In genomic region chr12:38120438-38120837, GRCh38 we compare ENCODE assay signal across 19 cellular contexts.
DNase-seq lines count a peak whose midpoint lies in the region; ATAC-seq and TF ChIP-seq lines count a peak whose summit lies in the region.
"Had no signal": no experiment of that assay in that cellular context is flagged by ENCODE, and none has a peak within 500 bp of the region (broad histone marks: within the 10 kb centered on the region; RNA-seq: fewer than 3 reads in every experiment).

No MANE protein-coding gene starts in this region.

- H2AFZ ChIP-seq in Karpas-422 (ENCODE audit: low read length), result no peak overlapping the region
- H2AFZ ChIP-seq: GM23248 had no signal

- no peaks in the 10 kb centered on the region for H3K27me3 ChIP-seq in Karpas-422 (ENCODE audit: low read length)
- H3K27me3 ChIP-seq: BLaER1 had no signal

- no peaks in the 10 kb centered on the region for H4K20me1 ChIP-seq in Karpas-422 (ENCODE audit: insufficient read depth, low read depth, low read length)
- H4K20me1 ChIP-seq: BLaER1 had no signal

- POLR2A ChIA-PET in HEK293T (lab: Yijun Ruan, JAX), result no interaction called here

- DNase-seq in Caki2 (ENCODE audit: low read depth) (peak; percentile 63), Karpas-422 (peak; percentile 43), kidney glomerular epithelial cell (lab: John Stamatoyannopoulos, UW) (peak; percentile 15), HEK293T (ENCODE audit: extremely low spot score) (no peak)
- DNase-seq: Caco-2; CD4-positive, CD25-positive, alpha-beta regulatory T cell; CD8-positive, alpha-beta T cell; DMS 273 treated with DMSO at 0.1 percent for 48 hours; DMS79; EL; GDM1; GM23248; H7; HCEC 1CT had no signal

- H3K36me3 ChIP-seq in Karpas-422 (ENCODE audit: insufficient read depth, low read length), result no peaks in the 10 kb centered on the region
- H3K36me3 ChIP-seq: BLaER1 had no signal

- H3K27ac ChIP-seq in Karpas-422 (ENCODE audit: low read length), result no peak overlapping the region
- H3K27ac ChIP-seq: 22Rv1, BLaER1, C4-2B, GM23248 had no signal

- no peaks in the 10 kb centered on the region for H3K4me1 ChIP-seq in Karpas-422 (ENCODE audit: low read length)

- in situ Hi-C loops in Caki2 (cut with HindIII; ENCODE audit: low pct_unique_long_range_greater_than_20kb, low sequenced_read_pairs), result no loop called here

- CTCF ChIA-PET in HEK293T (lab: Yijun Ruan, JAX), result no interaction called here

- no peak overlapping the region for H3K4me3 ChIP-seq in Karpas-422 (ENCODE audit: low read length)
- H3K4me3 ChIP-seq: BLaER1, GM23248 had no signal

- no peaks in the 10 kb centered on the region for H3K79me2 ChIP-seq in Karpas-422 (ENCODE audit: low read length)

- no peaks in the 10 kb centered on the region for H3K9me2 ChIP-seq in Karpas-422 (replicated peaks; ENCODE audit: insufficient read depth, low read length)

- peaks cover 5% of the 10 kb centered on the region; the same call in 1 of the 2 replicates for H3K9me3 ChIP-seq in Karpas-422 (ENCODE audit: low read length)

- ATAC-seq in GM19324 (IDR thresholded peaks at IDR 0.05; ENCODE audit: low FRiP score, unreplicated experiment), result no peak
- no peak for ATAC-seq in HG03159 (IDR thresholded peaks at IDR 0.05; ENCODE audit: unreplicated experiment)
- ATAC-seq: CD8-positive, alpha-beta T cell had no signal

- no peak overlapping the region for H3K4me2 ChIP-seq in Karpas-422 (ENCODE audit: low read depth, low read length, poor library complexity, severe bottlenecking)
- H3K4me2 ChIP-seq: BLaER1 had no signal

- H3K9ac ChIP-seq in Karpas-422 (ENCODE audit: low read length), result no peak overlapping the region
- H3K9ac ChIP-seq: BLaER1, GM23248 had no signal

TF ChIP-seq in HEK293T, 16 proteins besides CTCF, POLR2A, EP300 and RAD21:
- TF ChIP-seq ARNT (IDR thresholded peaks at IDR 0.05) (no peak), FOXA1 (IDR thresholded peaks at IDR 0.05) (no peak)
